ENCODE assay signal across 14 cellular contexts in the genomic region with DNA sequence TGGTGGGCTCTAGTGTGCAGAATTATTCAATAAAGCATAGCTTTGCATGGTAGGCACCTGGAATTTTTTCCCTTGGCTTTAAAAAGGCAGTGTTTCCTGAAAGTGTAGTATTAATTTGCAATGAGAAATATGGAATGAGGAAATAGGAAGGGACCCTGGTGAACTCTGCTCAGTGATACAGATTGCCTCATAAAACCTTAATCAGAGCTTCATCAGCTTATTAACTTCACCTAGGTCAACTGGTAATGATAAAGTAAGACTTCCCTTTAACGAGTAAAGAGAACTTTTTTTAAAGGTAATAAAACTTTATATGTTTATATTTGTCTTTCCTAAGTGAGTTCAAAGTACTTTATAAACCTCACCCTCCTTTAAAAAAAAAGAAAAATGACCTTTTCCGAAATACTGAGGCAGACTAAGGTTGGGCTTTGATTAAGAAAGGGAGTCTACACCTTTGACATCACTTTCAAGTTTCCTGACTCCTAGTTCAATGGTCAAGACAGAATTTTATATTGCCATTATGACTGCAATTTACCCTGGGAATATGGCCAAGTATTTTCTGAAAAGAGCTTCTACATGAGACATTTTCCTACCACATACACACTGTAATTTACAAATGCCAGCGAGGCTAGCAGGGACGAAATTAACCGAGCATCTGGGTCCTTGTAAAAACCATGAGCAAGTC.
DNase-seq lines count a peak whose midpoint lies in the region; FAIRE-seq and TF ChIP-seq lines count a peak whose summit lies in the region.
"Had no signal": no experiment of that assay in that cellular context is flagged by ENCODE, and none has a peak within 500 bp of the region (broad histone marks: within the 10 kb centered on the region; RNA-seq: fewer than 3 reads in every experiment).

No MANE protein-coding gene starts in this region.

- FAIRE-seq in endometrium (lab: Jason Lieb, UNC) = peak; percentile 79
- FAIRE-seq: A204.1 had no signal

- peak overlapping the region; percentile 48 for H3K27ac Mint-ChIP-seq in type B pancreatic cell

- peaks cover 14% of the 10 kb centered on the region for H3K9me3 Mint-ChIP-seq in type B pancreatic cell

- peaks cover 9% of the 10 kb centered on the region for H3K4me1 Mint-ChIP-seq in type B pancreatic cell (ENCODE audit: unreplicated experiment)

- DNase-seq in NCI-H748 (lab: John Stamatoyannopoulos, UW; ENCODE audit: unreplicated experiment) (peak; percentile 8), NCI-H748 treated with DMSO at 0.1 percent for 48 hours (lab: John Stamatoyannopoulos, UW) (no peak), NCI-H1092 treated with DMSO at 0.1 percent for 48 hours (lab: John Stamatoyannopoulos, UW) (peak; percentile 84), type B pancreatic cell (ENCODE audit: extremely low spot score, unreplicated experiment) (no peak), DMS 273 (lab: John Stamatoyannopoulos, UW; ENCODE audit: unreplicated experiment) (no peak), HPDE6-E6E7 (ENCODE audit: extremely low spot score) (no peak), amniotic stem cell (lab: John Stamatoyannopoulos, UW) (no peak)
- DNase-seq: Caco-2, DMS53, GDM1, H7, PC-3 had no signal

- TF ChIP-seq CTCF in type B pancreatic cell (conservative IDR thresholded peaks at IDR 0.05) = no peak

- no peaks in the 10 kb centered on the region for H3K27me3 Mint-ChIP-seq in type B pancreatic cell

- H3K36me3 Mint-ChIP-seq in type B pancreatic cell = no peaks in the 10 kb centered on the region

- H3K4me3 Mint-ChIP-seq in type B pancreatic cell = no peak overlapping the region

Comparison
In these comparisons a context has a peak if more than half of its experiments do, and no peak if none do; other contexts are left out.
1. DNase-seq: peak in NCI-H748 (single experiment) and NCI-H1092 treated with DMSO at 0.1 percent for 48 hours (single experiment); none in NCI-H748 treated with DMSO at 0.1 percent for 48 hours (single experiment), type B pancreatic cell (single experiment), DMS 273 (single experiment), HPDE6-E6E7 (single experiment) and amniotic stem cell (single experiment).